Comparison of ENCODE assay signal across 12 cellular contexts in the genomic region with DNA sequence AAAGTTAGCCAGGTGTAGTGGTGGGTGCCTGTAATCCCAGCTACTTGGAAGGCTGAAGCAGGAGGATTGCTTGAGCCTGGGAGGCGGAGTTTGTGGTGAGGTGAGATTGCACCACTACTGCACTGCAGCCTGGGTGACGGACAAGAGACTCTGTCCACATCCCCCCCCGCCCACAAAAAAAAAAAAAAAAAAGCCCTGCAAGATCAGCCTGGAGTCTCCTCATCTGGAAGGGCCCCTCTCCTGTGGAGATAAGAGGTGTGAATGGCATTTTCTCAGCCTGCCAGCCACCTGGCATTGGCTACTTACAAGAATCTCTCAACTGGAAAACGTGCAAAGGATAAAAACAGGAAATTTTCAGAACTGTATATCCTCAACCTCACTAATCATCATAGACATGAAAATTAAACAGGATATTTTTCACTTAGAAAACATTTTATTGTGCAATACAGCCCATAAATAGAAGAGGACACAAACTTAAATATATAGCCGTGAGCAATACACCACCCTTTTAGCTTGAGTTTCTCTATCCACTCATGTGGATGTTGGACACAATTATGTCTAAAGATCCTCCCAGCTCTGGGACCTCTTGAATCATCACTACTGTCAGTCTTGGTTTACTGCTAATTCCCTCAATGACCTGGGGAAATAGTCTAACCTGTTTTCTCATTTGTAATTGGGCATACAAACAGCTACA. TPM values are rescaled to one million over a fixed set of nuclear protein-coding genes. Genes with fewer than 3 reads are reported as not detected.
DNase-seq lines count a peak whose midpoint lies in the region; ATAC-seq lines count a peak whose summit lies in the region.
"Had no signal": no experiment of that assay in that cellular context is flagged by ENCODE, and none has a peak within 500 bp of the region (broad histone marks: within the 10 kb centered on the region; RNA-seq: fewer than 3 reads in every experiment).

No MANE protein-coding gene starts in this region.

- H3K9me3 ChIP-seq in skeletal muscle tissue (ENCODE audit: control insufficient read depth in 3 of 3, low read length in 3 of 3): no peaks in the 10 kb centered on the region
- H3K9me3 ChIP-seq: Peyer's patch had no signal

- no peaks in the 10 kb centered on the region for H3K27me3 ChIP-seq in skeletal muscle tissue (ENCODE audit: control insufficient read depth in 3 of 3, insufficient read depth in 3 of 3, low read length in 3 of 3)
- H3K27me3 ChIP-seq: Peyer's patch had no signal

- H3K4me1 ChIP-seq in skeletal muscle tissue (ENCODE audit: control insufficient read depth in 3 of 3, insufficient read depth in 3 of 3, low read length in 3 of 3): peaks cover 16 to 35% (median 22%) of the 10 kb centered on the region in 3 donors

- ATAC-seq in esophagus mucosa (peak; percentile 40), HG03442 (IDR thresholded peaks at IDR 0.05; ENCODE audit: unreplicated experiment) (no peak)
- ATAC-seq: activated T-cell treated with anti-CD3 and anti-CD28 coated beads, Interleukin-2, amount 50 U/mL, for 4 hours had no signal

- DNase-seq in DMS 273 (lab: John Stamatoyannopoulos, UW; ENCODE audit: unreplicated experiment): peak; percentile 61
- no peak for DNase-seq in DMS 273 treated with DMSO at 0.1 percent for 48 hours (lab: John Stamatoyannopoulos, UW)
- peak; percentile 38 for DNase-seq in NCI-H524 treated with DMSO at 0.1 percent for 48 hours (lab: John Stamatoyannopoulos, UW)
- no peak for DNase-seq in HuH-7 (ENCODE audit: low spot score)
- no peak for DNase-seq in SW 1271 (lab: John Stamatoyannopoulos, UW)
- DNase-seq: 8988T; activated T-cell treated with anti-CD3 and anti-CD28 coated beads, Interleukin-2, amount 50 U/mL, for 4 hours had no signal

- H3K4me3 ChIP-seq in skeletal muscle tissue (ENCODE audit: low read length in 3 of 3): no peak overlapping the region
- H3K4me3 ChIP-seq: Peyer's patch had no signal

- H3K36me3 ChIP-seq in skeletal muscle tissue (ENCODE audit: control insufficient read depth in 3 of 3, insufficient read depth in 3 of 3, low read length in 3 of 3): no peaks in the 10 kb centered on the region
- H3K36me3 ChIP-seq: Peyer's patch had no signal

- peak overlapping the region; percentile 80 for H3K27ac ChIP-seq in skeletal muscle tissue (ENCODE audit: low read depth, low read length)

- no peak overlapping the region for H3K9ac ChIP-seq in skeletal muscle tissue (ENCODE audit: low read depth in 1 of 3, low read length in 3 of 3)

RNA-seq across cellular contexts. Expression of a gene that starts 11.3 kb away (rescaled TPM):
- total RNA-seq in esophagus mucosa: 3.4 TPM
- total RNA-seq in skeletal muscle tissue: 72.0 TPM

RNA-seq across cellular contexts. Expression of a gene that starts 23.2 kb away (rescaled TPM):
- total RNA-seq in esophagus mucosa (1.2 TPM), skeletal muscle tissue (not detected)
- total RNA-seq: natural killer cell treated with Interleukin-12 subunit alpha and Interleukin-12 subunit beta and Interleukin-15 and Interleukin-18, amount 100 ng/mL, for 72 hours had no signal

Comparison
In these comparisons a context has a peak if more than half of its experiments do, and no peak if none do; other contexts are left out.
1. DNase-seq: peak in DMS 273 (single experiment) and NCI-H524 treated with DMSO at 0.1 percent for 48 hours (single experiment); none in DMS 273 treated with DMSO at 0.1 percent for 48 hours (single experiment), HuH-7 (single experiment) and SW 1271 (0 of 2).
2. RNA of a gene that starts 11.3 kb away (total RNA-seq): 72.0 TPM in skeletal muscle tissue (single experiment); 3.4 TPM in esophagus mucosa (single experiment); every median in the first group is over 10 times any median in the second.